ENCODE assay signal across 11 cellular contexts in the genomic region with DNA sequence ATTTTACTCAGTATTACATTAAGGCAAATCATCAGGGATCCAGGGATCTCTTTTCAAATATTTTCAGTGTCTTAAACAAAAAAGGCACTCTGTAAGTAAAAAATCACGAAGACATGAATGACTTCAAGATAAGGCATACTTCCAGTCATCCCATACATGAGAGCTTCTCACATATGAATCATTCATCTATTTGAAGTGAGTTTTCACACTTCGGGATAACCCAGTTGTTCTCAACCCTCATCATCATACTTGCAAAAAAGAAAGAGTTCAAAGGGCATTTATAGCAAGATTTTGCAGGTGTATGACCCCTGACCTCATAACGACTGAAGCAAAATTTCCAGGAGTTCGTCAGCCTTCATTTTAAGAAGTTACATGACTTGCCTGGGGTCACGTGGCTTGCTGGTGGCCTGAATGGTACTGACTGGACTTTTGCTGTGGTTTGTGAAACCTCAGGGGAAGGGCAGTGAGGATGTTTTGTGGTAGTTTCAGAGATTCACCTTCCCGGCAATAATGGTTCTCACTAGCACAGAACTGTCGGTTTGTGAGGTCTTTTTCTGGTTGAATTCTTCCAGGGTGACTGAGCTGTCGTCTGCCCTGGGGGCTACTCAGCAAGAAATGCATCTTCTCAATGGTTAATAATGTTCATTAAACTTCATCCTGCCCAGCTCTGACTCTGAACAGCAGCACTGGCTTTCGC.
DNase-seq lines count a peak whose midpoint lies in the region; ATAC-seq and TF ChIP-seq lines count a peak whose summit lies in the region.
"Had no signal": no experiment of that assay in that cellular context is flagged by ENCODE, and none has a peak within 500 bp of the region (broad histone marks: within the 10 kb centered on the region; RNA-seq: fewer than 3 reads in every experiment).

No MANE protein-coding gene starts in this region.

- H3K4me3 ChIP-seq in lower lobe of right lung: no peak overlapping the region
- H3K4me3 ChIP-seq: breast epithelium, skin epidermis, uterus had no signal

- DNase-seq in foreskin keratinocyte: peak in 1 of 2 donors; percentile 2
- no peak for DNase-seq in NCI-H526 treated with DMSO at 0.1 percent for 48 hours (lab: John Stamatoyannopoulos, UW)
- DNase-seq in activated CD4-positive, alpha-beta T cell treated with anti-CD3 and anti-CD28 coated beads for 4 hours: no peak
- no peak for DNase-seq in NCI-H345 treated with DMSO at 0.1 percent for 48 hours (lab: John Stamatoyannopoulos, UW; ENCODE audit: unreplicated experiment)
- no peak for DNase-seq in lower lobe of right lung

- intact Hi-C loops in lower lobe of right lung (cut with DNase I): loop anchor here (10.0 kb wide), 1 partner anchor 233 kb away; no protein-coding TSS in a partner anchor

- no peaks in the 10 kb centered on the region for H3K36me3 ChIP-seq in lower lobe of right lung
- H3K36me3 ChIP-seq: breast epithelium, uterus had no signal

- H3K27ac ChIP-seq in foreskin keratinocyte (no peak overlapping the region), lower lobe of right lung (no peak overlapping the region)
- H3K27ac ChIP-seq: breast epithelium, skin epidermis, uterus had no signal

- peaks cover 2% of the 10 kb centered on the region for H3K4me1 ChIP-seq in foreskin keratinocyte
- no peaks in the 10 kb centered on the region for H3K4me1 ChIP-seq in lower lobe of right lung
- H3K4me1 ChIP-seq: breast epithelium, uterus had no signal

- H3K27me3 ChIP-seq in foreskin keratinocyte: no peaks in the 10 kb centered on the region
- H3K27me3 ChIP-seq in lower lobe of right lung (ENCODE audit: low read depth): no peaks in the 10 kb centered on the region
- H3K27me3 ChIP-seq: breast epithelium, uterus had no signal

- H3K9me3 ChIP-seq in lower lobe of right lung: no peaks in the 10 kb centered on the region
- H3K9me3 ChIP-seq: breast epithelium, uterus had no signal

- peak; percentile 73 for ATAC-seq in GM18508 (IDR thresholded peaks at IDR 0.05; ENCODE audit: insufficient read depth, unreplicated experiment)
- peak; percentile 61 for ATAC-seq in GM21447 (IDR thresholded peaks at IDR 0.05; ENCODE audit: unreplicated experiment)
- ATAC-seq in HG03196 (IDR thresholded peaks at IDR 0.05; ENCODE audit: unreplicated experiment): peak; percentile 65
- peak; percentile 48 for ATAC-seq in foreskin keratinocyte
- ATAC-seq in lower lobe of right lung: no peak

- no peak for TF ChIP-seq CTCF in foreskin keratinocyte (conservative IDR thresholded peaks at IDR 0.05)
- no peak for TF ChIP-seq CTCF in lower lobe of right lung (IDR thresholded peaks at IDR 0.05)

Comparison
In these comparisons a context has a peak if more than half of its experiments do, and no peak if none do; other contexts are left out.
1. ATAC-seq: peak in GM18508 (single experiment), GM21447 (single experiment), HG03196 (single experiment) and foreskin keratinocyte (single experiment); none in lower lobe of right lung (0 of 2).